ENCODE assay signal across 1 cellular context in genomic region chr9:2157277-2158105, GRCh38.
TF ChIP-seq lines count a peak whose summit lies in the region.

No MANE protein-coding gene starts in this region.

TF ChIP-seq in GM12878, 131 proteins besides CTCF, POLR2A, EP300 and RAD21 (continued from another document and continues in another):
- no peak for TF ChIP-seq NFYA (IDR thresholded peaks at IDR 0.05; ENCODE audit: borderline replicate concordance, low read depth, low read length)
- TF ChIP-seq PAX8 (IDR thresholded peaks at IDR 0.05) = no peak
- no peak for TF ChIP-seq SUPT20H (IDR thresholded peaks at IDR 0.05; ENCODE audit: borderline replicate concordance, control insufficient read depth, low read depth, low read length)
- no peak for TF ChIP-seq PRDM15 (CRISPR knock-in tag; IDR thresholded peaks at IDR 0.05)
- peak in 1 of 2 experiments; percentile 19; a peak in 1 of 4 replicates for TF ChIP-seq BHLHE40 (IDR thresholded peaks at IDR 0.05; ENCODE audit: borderline replicate concordance in 1 of 2, low read depth in 2 of 2, low read length in 1 of 2)
- TF ChIP-seq KDM1A (IDR thresholded peaks at IDR 0.05; ENCODE audit: borderline replicate concordance) = no peak
- TF ChIP-seq, protein P1, sequence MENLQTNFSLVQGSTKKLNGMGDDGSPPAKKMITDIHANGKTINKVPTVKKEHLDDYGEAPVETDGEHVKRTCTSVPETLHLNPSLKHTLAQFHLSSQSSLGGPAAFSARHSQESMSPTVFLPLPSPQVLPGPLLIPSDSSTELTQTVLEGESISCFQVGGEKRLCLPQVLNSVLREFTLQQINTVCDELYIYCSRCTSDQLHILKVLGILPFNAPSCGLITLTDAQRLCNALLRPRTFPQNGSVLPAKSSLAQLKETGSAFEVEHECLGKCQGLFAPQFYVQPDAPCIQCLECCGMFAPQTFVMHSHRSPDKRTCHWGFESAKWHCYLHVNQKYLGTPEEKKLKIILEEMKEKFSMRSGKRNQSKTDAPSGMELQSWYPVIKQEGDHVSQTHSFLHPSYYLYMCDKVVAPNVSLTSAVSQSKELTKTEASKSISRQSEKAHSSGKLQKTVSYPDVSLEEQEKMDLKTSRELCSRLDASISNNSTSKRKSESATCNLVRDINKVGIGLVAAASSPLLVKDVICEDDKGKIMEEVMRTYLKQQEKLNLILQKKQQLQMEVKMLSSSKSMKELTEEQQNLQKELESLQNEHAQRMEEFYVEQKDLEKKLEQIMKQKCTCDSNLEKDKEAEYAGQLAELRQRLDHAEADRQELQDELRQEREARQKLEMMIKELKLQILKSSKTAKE (IDR thresholded peaks at IDR 0.05; ENCODE audit: low read depth, poor library complexity, severe bottlenecking) = no peak
- no peak for TF ChIP-seq ZNF207 (IDR thresholded peaks at IDR 0.05; ENCODE audit: borderline replicate concordance)
- TF ChIP-seq ZZZ3 (IDR thresholded peaks at IDR 0.05; ENCODE audit: control insufficient read depth, insufficient read length, low read depth) = no peak
- TF ChIP-seq CEBPZ (IDR thresholded peaks at IDR 0.05; ENCODE audit: low read depth, low read length) = no peak
- TF ChIP-seq CREM (IDR thresholded peaks at IDR 0.05; ENCODE audit: low read depth) = no peak
- no peak for TF ChIP-seq ZNF217 (IDR thresholded peaks at IDR 0.05)
- TF ChIP-seq PAX5 (IDR thresholded peaks at IDR 0.05; ENCODE audit: borderline replicate concordance, low read depth, low read length) = no peak
- no peak for TF ChIP-seq SRF (IDR thresholded peaks at IDR 0.05; ENCODE audit: low read depth in 2 of 2, low read length in 2 of 2)
- 0 out of 2 replicates have a peak, but pooled peaks have one; percentile 37 for TF ChIP-seq ZBED1 (IDR thresholded peaks at IDR 0.05; ENCODE audit: borderline replicate concordance)
- no peak for TF ChIP-seq CHD4 (IDR thresholded peaks at IDR 0.05)
- TF ChIP-seq MTA3 (IDR thresholded peaks at IDR 0.05; ENCODE audit: borderline replicate concordance, low read length) = no peak
- TF ChIP-seq POU2F2 (IDR thresholded peaks at IDR 0.05; ENCODE audit: borderline replicate concordance, low read depth, low read length) = no peak
- TF ChIP-seq TARDBP (IDR thresholded peaks at IDR 0.05; ENCODE audit: borderline replicate concordance) = no peak
- TF ChIP-seq RBBP5 (conservative IDR thresholded peaks at IDR 0.05) = no peak
- TF ChIP-seq, protein P2, sequence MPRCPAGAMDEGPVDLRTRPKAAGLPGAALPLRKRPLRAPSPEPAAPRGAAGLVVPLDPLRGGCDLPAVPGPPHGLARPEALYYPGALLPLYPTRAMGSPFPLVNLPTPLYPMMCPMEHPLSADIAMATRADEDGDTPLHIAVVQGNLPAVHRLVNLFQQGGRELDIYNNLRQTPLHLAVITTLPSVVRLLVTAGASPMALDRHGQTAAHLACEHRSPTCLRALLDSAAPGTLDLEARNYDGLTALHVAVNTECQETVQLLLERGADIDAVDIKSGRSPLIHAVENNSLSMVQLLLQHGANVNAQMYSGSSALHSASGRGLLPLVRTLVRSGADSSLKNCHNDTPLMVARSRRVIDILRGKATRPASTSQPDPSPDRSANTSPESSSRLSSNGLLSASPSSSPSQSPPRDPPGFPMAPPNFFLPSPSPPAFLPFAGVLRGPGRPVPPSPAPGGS (IDR thresholded peaks at IDR 0.05; ENCODE audit: borderline replicate concordance, insufficient read depth, low read depth, low read length, poor library complexity, severe bottlenecking) = no peak
- TF ChIP-seq RFX5 (IDR thresholded peaks at IDR 0.05; ENCODE audit: low read depth, low read length) = no peak
- TF ChIP-seq, protein P3, sequence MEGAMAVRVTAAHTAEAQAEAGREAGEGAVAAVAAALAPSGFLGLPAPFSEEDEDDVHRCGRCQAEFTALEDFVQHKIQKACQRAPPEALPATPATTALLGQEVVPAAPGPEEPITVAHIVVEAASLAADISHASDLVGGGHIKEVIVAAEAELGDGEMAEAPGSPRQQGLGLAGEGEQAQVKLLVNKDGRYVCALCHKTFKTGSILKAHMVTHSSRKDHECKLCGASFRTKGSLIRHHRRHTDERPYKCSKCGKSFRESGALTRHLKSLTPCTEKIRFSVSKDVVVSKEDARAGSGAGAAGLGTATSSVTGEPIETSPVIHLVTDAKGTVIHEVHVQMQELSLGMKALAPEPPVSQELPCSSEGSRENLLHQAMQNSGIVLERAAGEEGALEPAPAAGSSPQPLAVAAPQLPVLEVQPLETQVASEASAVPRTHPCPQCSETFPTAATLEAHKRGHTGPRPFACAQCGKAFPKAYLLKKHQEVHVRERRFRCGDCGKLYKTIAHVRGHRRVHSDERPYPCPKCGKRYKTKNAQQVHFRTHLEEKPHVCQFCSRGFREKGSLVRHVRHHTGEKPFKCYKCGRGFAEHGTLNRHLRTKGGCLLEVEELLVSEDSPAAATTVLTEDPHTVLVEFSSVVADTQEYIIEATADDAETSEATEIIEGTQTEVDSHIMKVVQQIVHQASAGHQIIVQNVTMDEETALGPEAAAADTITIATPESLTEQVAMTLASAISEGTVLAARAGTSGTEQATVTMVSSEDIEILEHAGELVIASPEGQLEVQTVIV (IDR thresholded peaks at IDR 0.05; ENCODE audit: borderline replicate concordance, partially characterized antibody) = no peak
- no peak for TF ChIP-seq HSF1 (IDR thresholded peaks at IDR 0.05; ENCODE audit: low read depth, low read length)
- TF ChIP-seq GABPA (IDR thresholded peaks at IDR 0.05; ENCODE audit: low read depth) = no peak
- no peak for TF ChIP-seq SIN3A (IDR thresholded peaks at IDR 0.05; ENCODE audit: low read depth, low read length)
- TF ChIP-seq MEF2B (IDR thresholded peaks at IDR 0.05; ENCODE audit: partially characterized antibody, poor library complexity, severe bottlenecking) = no peak
- TF ChIP-seq, protein P4, sequence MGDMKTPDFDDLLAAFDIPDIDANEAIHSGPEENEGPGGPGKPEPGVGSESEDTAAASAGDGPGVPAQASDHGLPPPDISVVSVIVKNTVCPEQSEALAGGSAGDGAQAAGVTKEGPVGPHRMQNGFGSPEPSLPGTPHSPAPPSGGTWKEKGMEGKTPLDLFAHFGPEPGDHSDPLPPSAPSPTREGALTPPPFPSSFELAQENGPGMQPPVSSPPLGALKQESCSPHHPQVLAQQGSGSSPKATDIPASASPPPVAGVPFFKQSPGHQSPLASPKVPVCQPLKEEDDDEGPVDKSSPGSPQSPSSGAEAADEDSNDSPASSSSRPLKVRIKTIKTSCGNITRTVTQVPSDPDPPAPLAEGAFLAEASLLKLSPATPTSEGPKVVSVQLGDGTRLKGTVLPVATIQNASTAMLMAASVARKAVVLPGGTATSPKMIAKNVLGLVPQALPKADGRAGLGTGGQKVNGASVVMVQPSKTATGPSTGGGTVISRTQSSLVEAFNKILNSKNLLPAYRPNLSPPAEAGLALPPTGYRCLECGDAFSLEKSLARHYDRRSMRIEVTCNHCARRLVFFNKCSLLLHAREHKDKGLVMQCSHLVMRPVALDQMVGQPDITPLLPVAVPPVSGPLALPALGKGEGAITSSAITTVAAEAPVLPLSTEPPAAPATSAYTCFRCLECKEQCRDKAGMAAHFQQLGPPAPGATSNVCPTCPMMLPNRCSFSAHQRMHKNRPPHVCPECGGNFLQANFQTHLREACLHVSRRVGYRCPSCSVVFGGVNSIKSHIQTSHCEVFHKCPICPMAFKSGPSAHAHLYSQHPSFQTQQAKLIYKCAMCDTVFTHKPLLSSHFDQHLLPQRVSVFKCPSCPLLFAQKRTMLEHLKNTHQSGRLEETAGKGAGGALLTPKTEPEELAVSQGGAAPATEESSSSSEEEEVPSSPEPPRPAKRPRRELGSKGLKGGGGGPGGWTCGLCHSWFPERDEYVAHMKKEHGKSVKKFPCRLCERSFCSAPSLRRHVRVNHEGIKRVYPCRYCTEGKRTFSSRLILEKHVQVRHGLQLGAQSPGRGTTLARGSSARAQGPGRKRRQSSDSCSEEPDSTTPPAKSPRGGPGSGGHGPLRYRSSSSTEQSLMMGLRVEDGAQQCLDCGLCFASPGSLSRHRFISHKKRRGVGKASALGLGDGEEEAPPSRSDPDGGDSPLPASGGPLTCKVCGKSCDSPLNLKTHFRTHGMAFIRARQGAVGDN (IDR thresholded peaks at IDR 0.05) = peak; percentile 40; the same call in 1 of the 2 replicates
- TF ChIP-seq CBX5 (IDR thresholded peaks at IDR 0.05; ENCODE audit: low read depth) = no peak
- TF ChIP-seq NRF1 (conservative IDR thresholded peaks at IDR 0.05; ENCODE audit: low read depth, low read length) = no peak
- TF ChIP-seq, protein P5, sequence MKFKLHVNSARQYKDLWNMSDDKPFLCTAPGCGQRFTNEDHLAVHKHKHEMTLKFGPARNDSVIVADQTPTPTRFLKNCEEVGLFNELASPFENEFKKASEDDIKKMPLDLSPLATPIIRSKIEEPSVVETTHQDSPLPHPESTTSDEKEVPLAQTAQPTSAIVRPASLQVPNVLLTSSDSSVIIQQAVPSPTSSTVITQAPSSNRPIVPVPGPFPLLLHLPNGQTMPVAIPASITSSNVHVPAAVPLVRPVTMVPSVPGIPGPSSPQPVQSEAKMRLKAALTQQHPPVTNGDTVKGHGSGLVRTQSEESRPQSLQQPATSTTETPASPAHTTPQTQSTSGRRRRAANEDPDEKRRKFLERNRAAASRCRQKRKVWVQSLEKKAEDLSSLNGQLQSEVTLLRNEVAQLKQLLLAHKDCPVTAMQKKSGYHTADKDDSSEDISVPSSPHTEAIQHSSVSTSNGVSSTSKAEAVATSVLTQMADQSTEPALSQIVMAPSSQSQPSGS (IDR thresholded peaks at IDR 0.05; ENCODE audit: low read length) = peak; percentile 6; the same call in 1 of the 2 replicates
- peak; percentile 96 for TF ChIP-seq MYC (IDR thresholded peaks at IDR 0.05; ENCODE audit: insufficient read depth, insufficient read length, insufficient replicate concordance, low read length, severe bottlenecking)
- TF ChIP-seq POLR2AphosphoS5 (IDR thresholded peaks at IDR 0.05; ENCODE audit: low read length) = peak; percentile 57
- 0 out of 2 replicates have a peak, but pooled peaks have one; percentile 23 for TF ChIP-seq YY1 (IDR thresholded peaks at IDR 0.05; ENCODE audit: low read depth, low read length)
- peak; percentile 31 for TF ChIP-seq IKZF1 (conservative IDR thresholded peaks at IDR 0.05)
